In the genomic region with DNA sequence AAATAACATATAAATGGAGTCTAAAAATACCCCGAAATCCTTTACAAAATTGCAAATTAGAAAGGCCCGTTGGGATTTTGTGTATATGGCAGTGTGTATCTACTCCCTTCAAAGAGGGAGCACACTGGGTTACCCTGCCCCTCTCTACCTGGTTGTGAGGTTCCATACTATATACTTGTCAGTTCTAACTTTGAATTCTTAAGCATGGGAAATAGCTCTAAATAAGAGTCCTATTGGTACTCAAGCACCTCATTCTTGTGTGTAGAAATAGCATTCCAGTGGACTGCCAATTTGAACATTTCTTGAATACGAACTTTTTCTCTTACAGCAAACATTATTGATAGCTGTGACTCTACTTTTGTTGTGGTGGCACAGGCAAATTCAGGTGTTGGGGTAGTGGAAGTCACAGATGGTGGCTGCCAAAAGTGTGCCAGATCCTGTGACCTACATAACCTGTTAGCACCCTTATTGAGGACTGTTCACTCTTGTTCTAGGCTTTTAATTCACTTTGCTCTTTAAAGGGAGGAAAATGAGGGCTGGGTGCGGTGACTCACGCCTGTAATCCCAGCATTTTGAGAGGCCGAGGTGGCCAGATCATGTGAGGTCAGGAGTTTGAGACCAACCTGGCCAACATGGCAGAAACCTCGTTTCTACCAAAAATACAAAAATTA, we compare ENCODE assay signal across 1 cellular context.
TF ChIP-seq lines count a peak whose summit lies in the region.

No MANE protein-coding gene starts in this region.

TF ChIP-seq in HepG2, 621 proteins besides CTCF, POLR2A, EP300 and RAD21:
- TF ChIP-seq, protein P1, sequence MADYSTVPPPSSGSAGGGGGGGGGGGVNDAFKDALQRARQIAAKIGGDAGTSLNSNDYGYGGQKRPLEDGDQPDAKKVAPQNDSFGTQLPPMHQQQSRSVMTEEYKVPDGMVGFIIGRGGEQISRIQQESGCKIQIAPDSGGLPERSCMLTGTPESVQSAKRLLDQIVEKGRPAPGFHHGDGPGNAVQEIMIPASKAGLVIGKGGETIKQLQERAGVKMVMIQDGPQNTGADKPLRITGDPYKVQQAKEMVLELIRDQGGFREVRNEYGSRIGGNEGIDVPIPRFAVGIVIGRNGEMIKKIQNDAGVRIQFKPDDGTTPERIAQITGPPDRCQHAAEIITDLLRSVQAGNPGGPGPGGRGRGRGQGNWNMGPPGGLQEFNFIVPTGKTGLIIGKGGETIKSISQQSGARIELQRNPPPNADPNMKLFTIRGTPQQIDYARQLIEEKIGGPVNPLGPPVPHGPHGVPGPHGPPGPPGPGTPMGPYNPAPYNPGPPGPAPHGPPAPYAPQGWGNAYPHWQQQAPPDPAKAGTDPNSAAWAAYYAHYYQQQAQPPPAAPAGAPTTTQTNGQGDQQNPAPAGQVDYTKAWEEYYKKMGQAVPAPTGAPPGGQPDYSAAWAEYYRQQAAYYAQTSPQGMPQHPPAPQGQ (CRISPR knock-in tag; IDR thresholded peaks at IDR 0.05; ENCODE audit: borderline replicate concordance) = no peak
- no peak for TF ChIP-seq ZNF761 (CRISPR knock-in tag; conservative IDR thresholded peaks at IDR 0.05)
- TF ChIP-seq ZBTB14 (CRISPR knock-in tag; IDR thresholded peaks at IDR 0.05) = no peak
- no peak for TF ChIP-seq FOXM1 (CRISPR knock-in tag; IDR thresholded peaks at IDR 0.05)
- TF ChIP-seq ATRX (CRISPR knock-in tag; IDR thresholded peaks at IDR 0.05; ENCODE audit: borderline replicate concordance) = no peak
- no peak for TF ChIP-seq ZNF589 (CRISPR knock-in tag; conservative IDR thresholded peaks at IDR 0.05)
- TF ChIP-seq KMT2B (CRISPR knock-in tag; IDR thresholded peaks at IDR 0.05) = no peak
- TF ChIP-seq MED13 (CRISPR knock-in tag; IDR thresholded peaks at IDR 0.05) = no peak
